Comparison of ENCODE assay signal across 29 cellular contexts in genomic region chr5:32155211-32155610, GRCh38.
"Had no signal": no experiment of that assay in that cellular context is flagged by ENCODE, and none has a peak within 500 bp of the region (broad histone marks: within the 10 kb centered on the region; RNA-seq: fewer than 3 reads in every experiment).

No MANE protein-coding gene starts in this region.

- H3K27ac ChIP-seq: ascending aorta, cardiac muscle cell, PC-9, WERI-Rb-1 had no signal

- FAIRE-seq: RCC 7860 had no signal

- DNase-seq: activated CD4-positive, alpha-beta T cell treated with anti-CD3 and anti-CD28 coated beads for 1 hour; activated CD4-positive, alpha-beta T cell treated with anti-CD3 and anti-CD28 coated beads for 48 hours; activated CD4-positive, alpha-beta T cell treated with anti-CD3 and anti-CD28 coated beads, Interleukin-2, amount 50 U/mL, for 4 hours; activated CD4-positive, CD25-positive, alpha-beta regulatory T cell; activated CD8-positive, alpha-beta T cell treated with anti-CD3 and anti-CD28 coated beads for 36 hours; activated effector memory CD4-positive, alpha-beta T cell treated with Interleukin-2 at 50 U/mL for 16 hours; activated naive CD4-positive, alpha-beta T cell treated with anti-CD3 and anti-CD28 coated beads, Interleukin-2, amount 10 ng/mL, durations not matched to agents 7 days and 5 days; activated T-cell treated with anti-CD3 and anti-CD28 coated beads, Interleukin-2, amount 50 U/mL, for 48 hours; amygdala; Karpas-422; NCI-H1048; NCI-H1105 treated with DMSO at 0.1 percent for 48 hours; NCI-H1436; NCI-H1694; NCI-H1930; NCI-H2081 treated with DMSO at 0.1 percent for 48 hours; NCI-H345; NCI-H526; NCI-H748 treated with DMSO at 0.1 percent for 48 hours; PC-9; SW 1271; T-helper 1 cell; T-helper 2 cell; T-helper 9 cell; WERI-Rb-1 had no signal

- H3K27me3 ChIP-seq: ascending aorta, cardiac muscle cell had no signal

- H3K4me3 ChIP-seq: ascending aorta, cardiac muscle cell, PC-9 had no signal

- H3K4me2 ChIP-seq: PC-9 had no signal

- H2AFZ ChIP-seq: PC-9 had no signal

- H3K36me3 ChIP-seq: ascending aorta, cardiac muscle cell had no signal

- H3K9me3 ChIP-seq: ascending aorta had no signal

- ATAC-seq: activated CD8-positive, alpha-beta T cell treated with anti-CD3 and anti-CD28 coated beads for 36 hours; Right ventricle myocardium inferior had no signal
